Comparison of ENCODE assay signal across 9 cellular contexts in the genomic region with DNA sequence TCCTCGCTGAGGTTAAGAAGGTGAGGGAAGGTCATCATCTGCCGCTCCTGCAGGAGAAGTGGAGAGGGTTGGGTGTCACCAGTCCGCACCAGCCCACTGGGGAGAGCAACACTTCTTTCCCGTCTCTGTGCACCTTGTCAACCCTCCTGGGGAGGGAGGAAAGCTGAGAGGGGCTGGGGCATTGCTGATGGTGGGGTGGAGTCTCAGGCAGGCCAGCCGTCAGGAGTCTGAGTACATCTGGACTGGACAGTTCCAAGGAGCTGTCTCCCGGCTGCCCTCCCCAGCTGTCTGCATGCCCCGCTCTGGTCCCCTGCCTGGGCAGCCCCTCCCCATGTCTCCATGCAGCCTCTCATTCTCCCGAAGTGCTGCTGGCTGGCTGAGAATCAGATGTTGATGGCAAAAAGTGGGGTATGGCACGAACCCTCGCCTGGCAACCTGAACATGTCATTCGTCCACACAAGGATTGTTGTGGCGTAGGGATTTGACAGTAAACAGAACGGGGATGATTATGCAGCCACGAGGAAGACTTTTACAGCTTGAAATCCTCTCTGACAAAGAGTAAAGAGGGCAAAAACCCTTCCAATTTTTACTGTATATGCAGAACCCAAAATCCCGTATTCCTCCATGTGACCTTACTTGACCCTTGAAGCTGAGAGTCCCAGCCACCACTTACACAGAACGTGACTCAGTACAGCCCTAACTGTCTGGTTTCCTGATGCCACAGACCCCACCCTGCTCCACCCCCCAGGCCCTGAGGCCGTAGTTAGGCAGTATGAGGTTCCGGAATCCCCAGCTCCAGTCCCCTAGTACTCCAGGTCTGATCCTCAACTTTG.
DNase-seq lines count a peak whose midpoint lies in the region; ATAC-seq and TF ChIP-seq lines count a peak whose summit lies in the region.
"Had no signal": no experiment of that assay in that cellular context is flagged by ENCODE, and none has a peak within 500 bp of the region (broad histone marks: within the 10 kb centered on the region; RNA-seq: fewer than 3 reads in every experiment).

No MANE protein-coding gene starts in this region.

- ATAC-seq in lower lobe of right lung, result peak; percentile 41 to 56

- peak; percentile 60 for DNase-seq in DMS79 (lab: John Stamatoyannopoulos, UW)
- peak; percentile 18 to 35 for DNase-seq in Kasumi-1 (lab: John Stamatoyannopoulos, UW)
- DNase-seq in mammary epithelial cell, result peak; percentile 35
- no peak for DNase-seq in lower lobe of right lung
- DNase-seq in substantia nigra (lab: John Stamatoyannopoulos, UW), result no peak
- no peak for DNase-seq in BE2C
- no peak for DNase-seq in HuH-7.5 (ENCODE audit: low spot score)
- no peak for DNase-seq in amniotic stem cell (lab: John Stamatoyannopoulos, UW)
- DNase-seq: head of caudate nucleus had no signal

- H3K4me3 ChIP-seq in mammary epithelial cell (replicated peaks in 1 of 3; ENCODE audit: insufficient read depth in 1 of 3, low read depth in 2 of 3, low read length in 3 of 3) (no peak overlapping the region), lower lobe of right lung (no peak overlapping the region), BE2C (ENCODE audit: low read depth, low read length) (no peak overlapping the region)

- H3K4me1 ChIP-seq in mammary epithelial cell (ENCODE audit: insufficient read depth, low read length) (no peaks in the 10 kb centered on the region), lower lobe of right lung (no peaks in the 10 kb centered on the region), BE2C (peaks cover 4% of the 10 kb centered on the region; the same call in 1 of the 2 replicates)

- H3K9me3 ChIP-seq in mammary epithelial cell (replicated peaks; ENCODE audit: insufficient read depth, low read length), result no peaks in the 10 kb centered on the region
- H3K9me3 ChIP-seq in lower lobe of right lung, result no peaks in the 10 kb centered on the region
- H3K9me3 ChIP-seq in BE2C, result no peaks in the 10 kb centered on the region

- TF ChIP-seq CTCF in mammary epithelial cell (conservative IDR thresholded peaks at IDR 0.05 in 1 of 2, IDR thresholded peaks at IDR 0.05 in 1 of 2; ENCODE audit: extremely low read depth in 1 of 2, insufficient read depth in 1 of 2, low read depth in 1 of 2, low read length in 2 of 2), result no peak
- no peak for TF ChIP-seq CTCF in lower lobe of right lung (IDR thresholded peaks at IDR 0.05)
- TF ChIP-seq CTCF in BE2C (IDR thresholded peaks at IDR 0.05; ENCODE audit: low read depth, low read length), result no peak

- no peaks in the 10 kb centered on the region for H4K20me1 ChIP-seq in mammary epithelial cell (ENCODE audit: insufficient read depth, low read length)

- no peak overlapping the region for H3K27ac ChIP-seq in mammary epithelial cell (ENCODE audit: insufficient read depth, low read depth, low read length)
- no peak overlapping the region for H3K27ac ChIP-seq in lower lobe of right lung
- no peak overlapping the region for H3K27ac ChIP-seq in substantia nigra (ENCODE audit: low read depth, low read length, poor library complexity, severe bottlenecking)

- no peak overlapping the region for H3K9ac ChIP-seq in mammary epithelial cell (ENCODE audit: insufficient read depth, low read length)

- 75% methylated on average over 12 of the region's 18 CpGs for WGBS in mammary epithelial cell (ENCODE audit: low coverage, missing lambda C conversion rate)

- in situ Hi-C loops in mammary epithelial cell (cut with MboI; ENCODE audit: low sequenced_read_pairs in 2 of 2), result no loop called here

- no peak overlapping the region for H2AFZ ChIP-seq in mammary epithelial cell (ENCODE audit: low read depth, low read length)

- H3K27me3 ChIP-seq in mammary epithelial cell (ENCODE audit: insufficient read depth, low read length), result no peaks in the 10 kb centered on the region
- H3K27me3 ChIP-seq in lower lobe of right lung (ENCODE audit: low read depth), result peaks cover 17% of the 10 kb centered on the region
- no peaks in the 10 kb centered on the region for H3K27me3 ChIP-seq in BE2C

- H3K4me2 ChIP-seq in mammary epithelial cell (ENCODE audit: insufficient read depth, low read depth, low read length), result no peak overlapping the region

- CTCF ChIA-PET in mammary epithelial cell (lab: Charles Lee; ENCODE audit: low non-redundant PET), result no interaction called here

- no peaks in the 10 kb centered on the region for H3K79me2 ChIP-seq in mammary epithelial cell (ENCODE audit: insufficient read depth, low read length)

- BruUV-seq in mammary epithelial cell (replicated peaks; lab: Mats Ljungman, UMichigan), result no TSS peak

- H3K36me3 ChIP-seq in mammary epithelial cell (ENCODE audit: insufficient read depth, low read length) (no peaks in the 10 kb centered on the region), lower lobe of right lung (no peaks in the 10 kb centered on the region), BE2C (no peaks in the 10 kb centered on the region)

- intact Hi-C loops in mammary epithelial cell (cut with micrococcal nuclease) (no loop called here), lower lobe of right lung (cut with DNase I) (no loop called here)

- dilution Hi-C loops in mammary epithelial cell (cut with HindIII; ENCODE audit: low sequenced_read_pairs), result no loop called here

Comparison
In these comparisons a context has a peak if more than half of its experiments do, and no peak if none do; other contexts are left out.
1. DNase-seq: peak in DMS79 (single experiment), Kasumi-1 (2 of 2) and mammary epithelial cell (single experiment); none in lower lobe of right lung (single experiment), substantia nigra (0 of 49), BE2C (single experiment), HuH-7.5 (single experiment) and amniotic stem cell (single experiment).